26 cellular contexts compared by ENCODE assay signal in genomic region chr17:27990100-27990499, GRCh38.
"Had no signal": no experiment of that assay in that cellular context is flagged by ENCODE, and none has a peak within 500 bp of the region (broad histone marks: within the 10 kb centered on the region; RNA-seq: fewer than 3 reads in every experiment).

No MANE protein-coding gene starts in this region.

- FAIRE-seq: keratinocyte, pancreas had no signal

- H3K4me1 ChIP-seq: pancreas, prostate gland, tibial artery, uterus had no signal

- H3K36me3 ChIP-seq: heart right ventricle, left lung, lower lobe of right lung, pancreas, prostate gland, spleen, suprapubic skin, thoracic aorta, tibial artery, uterus had no signal

- ATAC-seq: heart right ventricle; left cardiac atrium; left lung; lower lobe of right lung; naive thymus-derived CD4-positive, alpha-beta T cell; natural killer cell treated with Interleukin-12 subunit alpha and Interleukin-12 subunit beta and Interleukin-15 and Interleukin-18, amount 100 ng/mL, for 72 hours; pancreas; right cardiac atrium; sciatic nerve; stimulated activated effector memory CD8-positive, alpha-beta T cell treated with anti-CD3 and anti-CD28 coated beads, Interleukin-12 subunit alpha, Interleukin-12 subunit beta, amount 100 ng/mL, for 72 hours had no signal

- DNase-seq: heart right ventricle; kidney glomerular epithelial cell; left cardiac atrium; left lung; lower lobe of right lung; mammary epithelial cell; mesenchymal stem cell; naive thymus-derived CD4-positive, alpha-beta T cell; pancreas; posterior cingulate gyrus; retina; right cardiac atrium; spleen; stimulated activated CD4-positive, alpha-beta T cell treated with anti-CD3 and anti-CD28 coated beads, Interleukin-4, amount 100 ng/mL, for 24 hours; stimulated activated naive CD4-positive, alpha-beta T cell; tibial artery; uterus had no signal

- H3K27ac ChIP-seq: heart right ventricle, hepatocyte, left lung, lower lobe of right lung, pancreas, prostate gland, skin epidermis, suprapubic skin, thoracic aorta, tibial artery, uterus had no signal

- H3K27me3 ChIP-seq: hepatocyte, pancreas, suprapubic skin, uterus had no signal

- H3K4me3 ChIP-seq: heart right ventricle, hepatocyte, left lung, lower lobe of right lung, pancreas, prostate gland, skin epidermis, spleen, suprapubic skin, thoracic aorta, tibial artery, uterus had no signal

- H3K9me3 ChIP-seq: heart right ventricle, left lung, lower lobe of right lung, pancreas, prostate gland, spleen, suprapubic skin, thoracic aorta, tibial artery, uterus had no signal
